10 cellular contexts compared by ENCODE assay signal in genomic region chr10:110429301-110429700, GRCh38.
A peak's percentile ranks its signal among the peaks of the same experiment; 100 is the strongest.
DNase-seq lines count a peak whose midpoint lies in the region; ATAC-seq and TF ChIP-seq lines count a peak whose summit lies in the region.
"Had no signal": no experiment of that assay in that cellular context is flagged by ENCODE, and none has a peak within 500 bp of the region (broad histone marks: within the 10 kb centered on the region; RNA-seq: fewer than 3 reads in every experiment).

No MANE protein-coding gene starts in this region.

- POLR2A ChIA-PET in activated B cell treated with CpG ODN at 0.5 μM for 24 hours (lab: Charles Lee), result no interaction called here

- H3K4me1 Mint-ChIP-seq in activated B cell treated with CpG ODN at 0.5 μM for 24 hours (peaks cover 16% of the 10 kb centered on the region), H9 (peaks cover 12 to 16% of the 10 kb centered on the region in 2 experiments)

- no peak overlapping the region for H3K4ac ChIP-seq in H9 (ENCODE audit: low read depth, low read length)

- H3K36me3 Mint-ChIP-seq in activated B cell treated with CpG ODN at 0.5 μM for 24 hours (ENCODE audit: low read depth) (no peaks in the 10 kb centered on the region), H9 (ENCODE audit: insufficient read depth in 1 of 3, low read depth in 3 of 3) (no peaks in the 10 kb centered on the region; a peak in 1 of 7 replicates)

- no CpG with 5 or more reads among the region's 2 CpGs for WGBS in H9 (ENCODE audit: extremely low coverage, insufficient read length, low lambda C conversion rate)
- WGBS in aorta, 2 donors, result 64 to 72% methylated on average over 2 of the region's 2 CpGs

- H4K91ac ChIP-seq in H9 (ENCODE audit: insufficient read length, low read depth, low read length), result no peak overlapping the region

- H3K4me3 Mint-ChIP-seq in activated B cell treated with CpG ODN at 0.5 μM for 24 hours (no peak overlapping the region), H9 (no peak overlapping the region)
- H3K4me3 Mint-ChIP-seq: nephron progenitor cell had no signal

- H3K79me2 ChIP-seq in ACC112 (ENCODE audit: control insufficient read depth, insufficient read depth, low read length, unreplicated experiment) (no peaks in the 10 kb centered on the region), H9 (ENCODE audit: insufficient read depth, low read length) (no peaks in the 10 kb centered on the region)

- no peaks in the 10 kb centered on the region for H3K23me2 ChIP-seq in H9 (ENCODE audit: insufficient read length, low read depth, low read length, poor library complexity, severe bottlenecking)

- H3K79me1 ChIP-seq in H9 (ENCODE audit: insufficient read depth, low read depth, low read length, poor library complexity, severe bottlenecking), result no peaks in the 10 kb centered on the region

- no peak overlapping the region for H2BK20ac ChIP-seq in H9 (ENCODE audit: low read depth, low read length, poor library complexity, severe bottlenecking)

- no peak overlapping the region for H3K9ac ChIP-seq in H9 (ENCODE audit: extremely low read depth, insufficient read length, low read length)

- no peak overlapping the region for H2AK5ac ChIP-seq in H9 (ENCODE audit: insufficient read length, low read length)

- no peak overlapping the region for H2BK15ac ChIP-seq in H9 (ENCODE audit: low read depth, low read length)

- no peaks in the 10 kb centered on the region for H3K9me3 ChIP-seq in H9 (ENCODE audit: control insufficient read depth, low read depth, low read length)
- no peaks in the 10 kb centered on the region for H3K9me3 ChIP-seq in aorta (ENCODE audit: control insufficient read depth, low read length)

- no peak for TF ChIP-seq CTCF in activated B cell treated with CpG ODN at 0.5 μM for 24 hours (IDR thresholded peaks at IDR 0.05)
- no peak for TF ChIP-seq CTCF in H9 (conservative IDR thresholded peaks at IDR 0.05)

- H3K18ac ChIP-seq in H9 (ENCODE audit: insufficient read length, low read depth, low read length), result no peak overlapping the region

- no peak overlapping the region for H4K5ac ChIP-seq in H9 (ENCODE audit: insufficient read length, low read depth, low read length)

- H3T11ph ChIP-seq in H9 (ENCODE audit: low read length), result no peak overlapping the region

- CTCF ChIA-PET in activated B cell treated with CpG ODN at 0.5 μM for 24 hours (lab: Charles Lee), result no interaction called here

- H3K9me3 Mint-ChIP-seq in activated B cell treated with CpG ODN at 0.5 μM for 24 hours (peaks cover 6% of the 10 kb centered on the region), H9 (no peaks in the 10 kb centered on the region; a peak in 2 of 5 replicates)
- H3K9me3 Mint-ChIP-seq: nephron progenitor cell had no signal

- no peak overlapping the region for H3K14ac ChIP-seq in H9 (ENCODE audit: insufficient read depth, low read length)

- H3K56ac ChIP-seq in H9 (ENCODE audit: insufficient read length, low read depth, low read length), result no peak overlapping the region

- H2BK5ac ChIP-seq in H9 (ENCODE audit: insufficient read length, low read length), result no peak overlapping the region

- H3K27me3 Mint-ChIP-seq in activated B cell treated with CpG ODN at 0.5 μM for 24 hours (peaks cover 6% of the 10 kb centered on the region), H9 (ENCODE audit: low read depth) (0 out of 2 replicates have a peak, but pooled peaks cover 2% of the 10 kb centered on the region)

- no peak for ATAC-seq in activated B cell treated with CpG ODN at 0.5 μM for 24 hours (ENCODE audit: low read depth)
- ATAC-seq in GM21825 (IDR thresholded peaks at IDR 0.05; ENCODE audit: unreplicated experiment), result no peak
- no peak for ATAC-seq in aorta (ENCODE audit: low FRiP score)
- ATAC-seq: Panc1 had no signal

- H2AFZ ChIP-seq in ACC112 (ENCODE audit: low read length, unreplicated experiment) (no peak overlapping the region), H9 (ENCODE audit: low read length) (no peak overlapping the region)

- no peak overlapping the region for H3K23ac ChIP-seq in H9 (ENCODE audit: insufficient read length, low read depth, low read length)

- no peak overlapping the region for H3K4me2 ChIP-seq in H9 (ENCODE audit: insufficient read depth, insufficient read length, low read length)

- H3K27ac ChIP-seq in ACC112 (ENCODE audit: low read depth, low read length), result peak overlapping the region; percentile 98
- no peak overlapping the region for H3K27ac ChIP-seq in H9 (ENCODE audit: insufficient read length, low read depth, low read length)
- H3K27ac ChIP-seq in aorta (ENCODE audit: low read depth in 1 of 2, low read length in 2 of 2), result no peak overlapping the region

- H2BK120ac ChIP-seq in H9 (ENCODE audit: low read depth, low read length, poor library complexity, severe bottlenecking), result no peak overlapping the region

- H4K20me1 ChIP-seq in H9 (ENCODE audit: control insufficient read depth, insufficient read depth, insufficient read length), result no peaks in the 10 kb centered on the region

- H3K4me1 ChIP-seq in ACC112 (ENCODE audit: control insufficient read depth, insufficient read depth, low read length, unreplicated experiment), result peaks cover 58% of the 10 kb centered on the region
- H3K4me1 ChIP-seq in H9 (ENCODE audit: insufficient read depth, low read length), result no peaks in the 10 kb centered on the region; the same call in 1 of the 2 replicates
- no peaks in the 10 kb centered on the region for H3K4me1 ChIP-seq in aorta (ENCODE audit: control insufficient read depth in 1 of 2, insufficient read depth in 2 of 2, low read length in 2 of 2)

- no peaks in the 10 kb centered on the region for H3K27me3 ChIP-seq in ACC112 (ENCODE audit: insufficient read depth, low read length)
- H3K27me3 ChIP-seq in H9 (ENCODE audit: insufficient read depth, low read length), result no peaks in the 10 kb centered on the region
- H3K27me3 ChIP-seq in aorta (ENCODE audit: control insufficient read depth in 1 of 2, insufficient read depth in 2 of 2, low read length in 1 of 2), result no peaks in the 10 kb centered on the region

- DNase-seq in DMS53 (lab: John Stamatoyannopoulos, UW) (peak; percentile 67), activated B cell treated with CpG ODN at 0.5 μM for 24 hours (peak; percentile 10), mesenteric fat pad (ENCODE audit: low spot score) (peak; percentile 41), H9 (no peak), NCI-H2107 treated with DMSO at 0.1 percent for 48 hours (lab: John Stamatoyannopoulos, UW; ENCODE audit: unreplicated experiment) (no peak), aorta (no peak)
- DNase-seq: nephron progenitor cell had no signal

- H3K4me3 ChIP-seq in ACC112 (ENCODE audit: low read depth, low read length) (no peak overlapping the region), aorta (ENCODE audit: low read length in 2 of 2) (no peak overlapping the region)

- no peak overlapping the region for H2BK12ac ChIP-seq in H9 (ENCODE audit: insufficient read length, low read depth, low read length)

- H3K36me3 ChIP-seq in ACC112 (ENCODE audit: insufficient read depth, low read length) (no peaks in the 10 kb centered on the region), aorta (ENCODE audit: control insufficient read depth in 1 of 2, insufficient read depth in 2 of 2, low read length in 1 of 2) (no peaks in the 10 kb centered on the region)

- intact Hi-C loops in activated B cell treated with CpG ODN at 0.5 μM for 24 hours (cut with micrococcal nuclease), result no loop called here
- intact Hi-C loops in aorta (cut with DNase I), result no loop called here

- H3K27ac Mint-ChIP-seq in activated B cell treated with CpG ODN at 0.5 μM for 24 hours, result no peak overlapping the region
- H3K27ac Mint-ChIP-seq in H9, result peak overlapping the region in 1 of 3 experiments; percentile 78; a peak in 1 of 7 replicates

- H4K8ac ChIP-seq in H9 (replicated peaks; ENCODE audit: insufficient read length, low read depth, low read length), result no peak overlapping the region

Comparison
In these comparisons a context has a peak if more than half of its experiments do, and no peak if none do; other contexts are left out.
1. DNase-seq: peak in DMS53 (single experiment), activated B cell treated with CpG ODN at 0.5 μM for 24 hours (single experiment) and mesenteric fat pad (single experiment); none in H9 (single experiment), NCI-H2107 treated with DMSO at 0.1 percent for 48 hours (single experiment) and aorta (0 of 2).